Comparison of ENCODE assay signal across 1 cellular context in the genomic region with DNA sequence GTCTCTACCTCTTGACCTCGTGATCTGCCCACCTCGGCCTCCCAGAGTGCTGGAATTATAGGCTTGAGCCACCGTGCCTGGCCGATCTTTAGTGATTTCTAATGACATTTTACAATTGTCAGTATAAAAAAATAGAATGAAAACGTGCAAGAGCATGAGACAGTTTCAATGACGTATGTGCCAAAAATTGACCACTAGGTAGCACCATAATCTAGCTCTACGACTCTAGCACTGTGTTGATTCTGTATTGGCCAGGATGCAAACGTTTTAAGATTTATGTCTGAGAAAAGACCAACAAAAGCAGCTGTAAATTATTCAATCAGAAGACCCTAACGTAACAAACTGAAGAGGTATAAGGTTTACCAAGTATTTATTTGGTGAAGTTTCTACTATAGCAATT.
A peak's percentile ranks its signal among the peaks of the same experiment; 100 is the strongest.
TF ChIP-seq lines count a peak whose summit lies in the region.

No MANE protein-coding gene starts in this region.

TF ChIP-seq in GM12878, 131 proteins besides CTCF, POLR2A, EP300 and RAD21:
- 0 out of 2 replicates have a peak, but pooled peaks have one; percentile 30 for TF ChIP-seq CREM (IDR thresholded peaks at IDR 0.05; ENCODE audit: low read depth)
- TF ChIP-seq, protein P1, sequence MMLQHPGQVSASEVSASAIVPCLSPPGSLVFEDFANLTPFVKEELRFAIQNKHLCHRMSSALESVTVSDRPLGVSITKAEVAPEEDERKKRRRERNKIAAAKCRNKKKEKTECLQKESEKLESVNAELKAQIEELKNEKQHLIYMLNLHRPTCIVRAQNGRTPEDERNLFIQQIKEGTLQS (IDR thresholded peaks at IDR 0.05; ENCODE audit: borderline replicate concordance, extremely low read depth, low read depth, low read length) = no peak
TF ChIP-seq in GM12878: peak in this region for 1.
